In the genomic region with DNA sequence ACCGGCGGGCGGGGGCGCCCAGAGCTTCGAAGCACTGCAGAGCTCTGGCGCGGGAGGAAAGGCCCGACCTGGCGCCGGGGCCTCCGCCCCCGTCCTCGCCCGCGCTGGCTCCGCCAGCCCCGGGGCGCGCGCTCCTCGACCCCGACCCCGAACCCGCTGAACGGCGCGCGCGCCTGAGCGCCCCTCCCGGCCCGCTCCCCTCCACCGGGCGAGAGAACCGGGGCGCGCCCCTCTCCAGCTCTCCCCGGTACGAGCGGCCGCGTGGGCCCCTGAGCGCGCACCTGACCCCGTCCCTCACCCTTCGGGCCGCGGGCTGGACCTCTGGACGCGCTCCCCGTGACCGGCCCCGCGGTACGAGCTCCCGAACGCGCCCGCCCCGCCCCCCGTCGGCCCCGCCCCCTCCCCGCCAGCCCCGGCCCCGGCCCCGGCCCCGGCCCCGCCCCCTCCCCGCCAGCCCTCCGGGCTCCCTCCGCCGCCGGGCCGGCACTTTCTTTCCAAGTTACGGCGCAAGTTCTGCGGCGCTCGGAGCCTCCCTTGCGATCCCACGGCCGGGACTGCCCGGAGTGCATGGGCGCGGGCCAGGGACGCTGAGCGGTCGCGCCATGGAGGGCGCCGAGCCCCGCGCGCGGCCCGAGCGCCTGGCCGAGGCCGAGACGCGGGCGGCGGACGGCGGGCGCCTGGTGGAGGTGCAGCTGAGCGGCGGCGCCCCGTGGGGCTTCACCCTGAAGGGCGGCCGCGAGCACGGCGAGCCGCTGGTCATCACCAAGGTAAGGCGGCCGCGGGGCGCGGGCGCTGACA, we compare ENCODE assay signal across 8 cellular contexts. TPM values are rescaled to one million over a fixed set of nuclear protein-coding genes. Genes with fewer than 3 reads are reported as not detected.
DNase-seq lines count a peak whose midpoint lies in the region; ATAC-seq and TF ChIP-seq lines count a peak whose summit lies in the region.

A gene with protein sequence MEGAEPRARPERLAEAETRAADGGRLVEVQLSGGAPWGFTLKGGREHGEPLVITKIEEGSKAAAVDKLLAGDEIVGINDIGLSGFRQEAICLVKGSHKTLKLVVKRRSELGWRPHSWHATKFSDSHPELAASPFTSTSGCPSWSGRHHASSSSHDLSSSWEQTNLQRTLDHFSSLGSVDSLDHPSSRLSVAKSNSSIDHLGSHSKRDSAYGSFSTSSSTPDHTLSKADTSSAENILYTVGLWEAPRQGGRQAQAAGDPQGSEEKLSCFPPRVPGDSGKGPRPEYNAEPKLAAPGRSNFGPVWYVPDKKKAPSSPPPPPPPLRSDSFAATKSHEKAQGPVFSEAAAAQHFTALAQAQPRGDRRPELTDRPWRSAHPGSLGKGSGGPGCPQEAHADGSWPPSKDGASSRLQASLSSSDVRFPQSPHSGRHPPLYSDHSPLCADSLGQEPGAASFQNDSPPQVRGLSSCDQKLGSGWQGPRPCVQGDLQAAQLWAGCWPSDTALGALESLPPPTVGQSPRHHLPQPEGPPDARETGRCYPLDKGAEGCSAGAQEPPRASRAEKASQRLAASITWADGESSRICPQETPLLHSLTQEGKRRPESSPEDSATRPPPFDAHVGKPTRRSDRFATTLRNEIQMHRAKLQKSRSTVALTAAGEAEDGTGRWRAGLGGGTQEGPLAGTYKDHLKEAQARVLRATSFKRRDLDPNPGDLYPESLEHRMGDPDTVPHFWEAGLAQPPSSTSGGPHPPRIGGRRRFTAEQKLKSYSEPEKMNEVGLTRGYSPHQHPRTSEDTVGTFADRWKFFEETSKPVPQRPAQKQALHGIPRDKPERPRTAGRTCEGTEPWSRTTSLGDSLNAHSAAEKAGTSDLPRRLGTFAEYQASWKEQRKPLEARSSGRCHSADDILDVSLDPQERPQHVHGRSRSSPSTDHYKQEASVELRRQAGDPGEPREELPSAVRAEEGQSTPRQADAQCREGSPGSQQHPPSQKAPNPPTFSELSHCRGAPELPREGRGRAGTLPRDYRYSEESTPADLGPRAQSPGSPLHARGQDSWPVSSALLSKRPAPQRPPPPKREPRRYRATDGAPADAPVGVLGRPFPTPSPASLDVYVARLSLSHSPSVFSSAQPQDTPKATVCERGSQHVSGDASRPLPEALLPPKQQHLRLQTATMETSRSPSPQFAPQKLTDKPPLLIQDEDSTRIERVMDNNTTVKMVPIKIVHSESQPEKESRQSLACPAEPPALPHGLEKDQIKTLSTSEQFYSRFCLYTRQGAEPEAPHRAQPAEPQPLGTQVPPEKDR (N-terminal part only) (plus strand): TSS at position 486 of the 798 bp plus-strand sequence. CDS start 117 bp downstream, at position 603.

- intact Hi-C loops in cardiac septum (cut with DNase I) (no loop called here), Right ventricle myocardium superior (cut with DNase I) (no loop called here), upper lobe of right lung (cut with DNase I) (no loop called here)

- no peaks in the 10 kb centered on the region for H3K9me3 ChIP-seq in upper lobe of right lung

- no peaks in the 10 kb centered on the region for H3K4me1 Mint-ChIP-seq in memory B cell

- no peaks in the 10 kb centered on the region for H3K27me3 Mint-ChIP-seq in memory B cell

- no peak for ATAC-seq in Right ventricle myocardium superior (ENCODE audit: poor library complexity)
- ATAC-seq in memory B cell (ENCODE audit: low read depth) = no peak
- peak; percentile 81 for ATAC-seq in upper lobe of right lung
- no peak for ATAC-seq in HG03139 (IDR thresholded peaks at IDR 0.05; ENCODE audit: unreplicated experiment)

- H3K36me3 Mint-ChIP-seq in memory B cell = no peaks in the 10 kb centered on the region

- H3K4me1 ChIP-seq in upper lobe of right lung = peaks cover 3% of the 10 kb centered on the region

- no peaks in the 10 kb centered on the region for H3K9me3 Mint-ChIP-seq in memory B cell

- peak within 1 kb of the TSS; percentile 56 for H3K4me3 ChIP-seq in choroid plexus epithelial cell (ENCODE audit: low read depth, low read length)
- H3K4me3 ChIP-seq in upper lobe of right lung = peak within 1 kb of the TSS; percentile 56

- peak within 1 kb of the TSS; percentile 51 for H3K4me3 Mint-ChIP-seq in memory B cell

- H3K27ac Mint-ChIP-seq in memory B cell = no peak within 1 kb of the TSS

- no peaks in the 10 kb centered on the region for H3K36me3 ChIP-seq in upper lobe of right lung

- DNase-seq in cardiac septum (ENCODE audit: low spot score) (peak; percentile 62), Right ventricle myocardium superior (no peak), choroid plexus epithelial cell (ENCODE audit: low read depth) (no peak), memory B cell (ENCODE audit: low spot score in 2 of 2) (no peak), upper lobe of right lung (peak; percentile 66), DMS153 treated with DMSO at 0.1 percent for 48 hours (lab: John Stamatoyannopoulos, UW; ENCODE audit: unreplicated experiment) (no peak), GF-D8 (lab: John Stamatoyannopoulos, UW) (no peak)

- H3K27ac ChIP-seq in upper lobe of right lung = no peak within 1 kb of the TSS

- no peaks in the 10 kb centered on the region for H3K27me3 ChIP-seq in upper lobe of right lung

- TF ChIP-seq CTCF in choroid plexus epithelial cell (conservative IDR thresholded peaks at IDR 0.05; ENCODE audit: low read depth, low read length) (no peak), upper lobe of right lung (IDR thresholded peaks at IDR 0.05) (no peak)

RNA-seq across cellular contexts. Expression of the gene that starts here (rescaled TPM):
- 0.92 TPM for total RNA-seq in cardiac septum
- total RNA-seq in Right ventricle myocardium superior = 0.70 TPM
- total RNA-seq in upper lobe of right lung = 9.6 TPM

Comparison
In these comparisons a context has a peak if more than half of its experiments do, and no peak if none do; other contexts are left out.
1. Peak in DNase-seq in cardiac septum; RNA of the gene not detected or under 1 TPM.